In genomic region chr2:220572385-220572784, GRCh38 we compare ENCODE assay signal across 1 cellular context.
TF ChIP-seq lines count a peak whose summit lies in the region.

No MANE protein-coding gene starts in this region.

TF ChIP-seq in IMR-90, 13 proteins besides CTCF, POLR2A, EP300 and RAD21:
- TF ChIP-seq ELK1 (IDR thresholded peaks at IDR 0.05; ENCODE audit: borderline replicate concordance, low read depth, low read length) (no peak), CHD1 (IDR thresholded peaks at IDR 0.05; ENCODE audit: low read depth, low read length) (no peak), MAFK (IDR thresholded peaks at IDR 0.05; ENCODE audit: low read depth, low read length) (no peak), SMC3 (IDR thresholded peaks at IDR 0.05; ENCODE audit: low read depth, low read length) (no peak), BHLHE40 (IDR thresholded peaks at IDR 0.05; ENCODE audit: low read depth, low read length) (no peak), MXI1 (IDR thresholded peaks at IDR 0.05; ENCODE audit: borderline replicate concordance, low read depth, low read length) (no peak), RCOR1 (IDR thresholded peaks at IDR 0.05; ENCODE audit: insufficient replicate concordance, low read length) (no peak), MAZ (IDR thresholded peaks at IDR 0.05; ENCODE audit: borderline replicate concordance, low read depth, low read length) (no peak), FOS (IDR thresholded peaks at IDR 0.05; ENCODE audit: low read depth, low read length) (no peak), RFX5 (IDR thresholded peaks at IDR 0.05; ENCODE audit: low read depth, low read length) (no peak), CEBPB (IDR thresholded peaks at IDR 0.05; ENCODE audit: low read depth, low read length) (no peak), NFE2L2 (IDR thresholded peaks at IDR 0.05; ENCODE audit: low read depth, low read length) (no peak)
- TF ChIP-seq, protein P1, sequence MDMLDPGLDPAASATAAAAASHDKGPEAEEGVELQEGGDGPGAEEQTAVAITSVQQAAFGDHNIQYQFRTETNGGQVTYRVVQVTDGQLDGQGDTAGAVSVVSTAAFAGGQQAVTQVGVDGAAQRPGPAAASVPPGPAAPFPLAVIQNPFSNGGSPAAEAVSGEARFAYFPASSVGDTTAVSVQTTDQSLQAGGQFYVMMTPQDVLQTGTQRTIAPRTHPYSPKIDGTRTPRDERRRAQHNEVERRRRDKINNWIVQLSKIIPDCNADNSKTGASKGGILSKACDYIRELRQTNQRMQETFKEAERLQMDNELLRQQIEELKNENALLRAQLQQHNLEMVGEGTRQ (IDR thresholded peaks at IDR 0.05; ENCODE audit: low read depth, low read length), result no peak
TF ChIP-seq in IMR-90: peak in this region for 0.
